9 cellular contexts compared by ENCODE assay signal in the genomic region with DNA sequence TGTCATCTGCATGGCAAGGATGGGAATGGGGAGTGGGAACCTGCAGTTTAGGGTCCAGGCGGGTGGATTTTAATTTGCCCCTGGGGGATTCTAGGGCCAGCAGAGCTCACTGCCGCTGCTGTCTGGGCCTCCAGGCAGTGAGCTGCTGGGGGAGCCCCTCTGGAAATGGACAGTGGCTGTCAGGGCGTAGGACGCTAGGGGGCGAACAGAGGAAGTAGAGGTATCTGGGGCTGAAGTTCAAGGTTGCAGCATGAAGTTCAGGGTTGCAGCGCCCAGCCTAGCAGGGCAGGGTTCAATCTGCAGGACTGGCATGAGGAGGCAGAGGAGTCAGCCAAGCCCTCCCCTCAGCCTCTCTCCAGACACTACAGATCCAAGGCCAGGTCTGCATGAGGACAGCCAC. TPM values are rescaled to one million over a fixed set of nuclear protein-coding genes. Genes with fewer than 3 reads are reported as not detected.
DNase-seq lines count a peak whose midpoint lies in the region; ATAC-seq, FAIRE-seq and TF ChIP-seq lines count a peak whose summit lies in the region.
"Had no signal": no experiment of that assay in that cellular context is flagged by ENCODE, and none has a peak within 500 bp of the region (broad histone marks: within the 10 kb centered on the region; RNA-seq: fewer than 3 reads in every experiment).

No MANE protein-coding gene starts in this region.

- dilution Hi-C loops in IMR-90 (cut with HindIII; ENCODE audit: low sequenced_read_pairs, unreplicated experiment) = no loop called here

- no peak overlapping the region for H2AFZ ChIP-seq in IMR-90 (replicated peaks; ENCODE audit: low read length, poor library complexity)

- no peak overlapping the region for H3K4ac ChIP-seq in IMR-90 (ENCODE audit: low read depth, low read length)

- CTCF ChIA-PET in BJ (lab: Yijun Ruan, JAX) (interaction anchor here (0.6 to 1.3 kb wide), 5 partner anchors 13 to 49 kb away, joined by 3 to 4 read pairs (median 3); no protein-coding TSS in a partner anchor), IMR-90 (lab: Yijun Ruan, JAX) (interaction anchor here (1.4 kb wide), 1 partner anchor 13 kb away, joined by 3 read pairs; no protein-coding TSS in a partner anchor)
- CTCF ChIA-PET in activated CD8-positive, alpha-beta memory T cell treated with anti-CD3 and anti-CD28 coated beads, Interleukin-2, amount 10 ng/mL, durations not matched to agents 7 days and 5 days (lab: Charles Lee) = interaction anchor here (0.7 to 5.9 kb wide), 11 partner anchors 10 to 154 kb away, joined by 3 to 42 read pairs (median 5); no protein-coding TSS in a partner anchor

- no peak overlapping the region for H2BK20ac ChIP-seq in IMR-90 (ENCODE audit: low read depth, low read length)

- H3K9me3 ChIP-seq in IMR-90 (ENCODE audit: control insufficient read depth, insufficient read depth, low read length) (peaks cover 2% of the 10 kb centered on the region), kidney (ENCODE audit: control insufficient read depth in 1 of 2, low read length in 2 of 2) (no peaks in the 10 kb centered on the region)

- DNase-seq in BJ (ENCODE audit: low read depth) (no peak), IMR-90 (no peak), kidney (peak; percentile 49), KG1 (lab: John Stamatoyannopoulos, UW) (no peak), NCI-H1930 (lab: John Stamatoyannopoulos, UW) (no peak), NCI-H2107 (lab: John Stamatoyannopoulos, UW) (no peak)
- peak; percentile 78 for DNase-seq in activated CD8-positive, alpha-beta memory T cell treated with anti-CD3 and anti-CD28 coated beads, Interleukin-2, amount 10 ng/mL, durations not matched to agents 7 days and 5 days

- no peaks in the 10 kb centered on the region for H3K4me1 ChIP-seq in IMR-90 (ENCODE audit: control insufficient read depth, insufficient read depth, low read length)
- no peaks in the 10 kb centered on the region for H3K4me1 ChIP-seq in kidney (ENCODE audit: control insufficient read depth in 1 of 2, insufficient read depth in 1 of 2, low read depth in 1 of 2, low read length in 2 of 2)

- FAIRE-seq in kidney (lab: Jason Lieb, UNC) = no peak
- FAIRE-seq: GM18507 had no signal

- H3K4me2 ChIP-seq in IMR-90 (ENCODE audit: low read depth, low read length) = no peak overlapping the region

- H3K27ac ChIP-seq in IMR-90 (ENCODE audit: insufficient read depth, low read length) (no peak overlapping the region), kidney (ENCODE audit: low read depth in 2 of 2, low read length in 2 of 2) (no peak overlapping the region)

- no peak for TF ChIP-seq RAD21 in IMR-90 (IDR thresholded peaks at IDR 0.05; ENCODE audit: low read length)

- intact Hi-C loops in IMR-90 (cut with micrococcal nuclease) (no loop called here), kidney (cut with DNase I) (no loop called here)

- H3K9ac ChIP-seq in IMR-90 (ENCODE audit: low read depth, low read length) (no peak overlapping the region), kidney (ENCODE audit: low read length in 2 of 2) (no peak overlapping the region)

- no peak overlapping the region for H2AK5ac ChIP-seq in IMR-90 (ENCODE audit: low read depth, low read length)

- no peak overlapping the region for H2AK9ac ChIP-seq in IMR-90 (replicated peaks; ENCODE audit: low read depth, low read length, poor library complexity)

- H3K56ac ChIP-seq in IMR-90 (ENCODE audit: extremely low read depth, insufficient read depth, low read length) = no peak overlapping the region

- no peak overlapping the region for H4K91ac ChIP-seq in IMR-90 (ENCODE audit: insufficient read depth, low read depth, low read length)

- POLR2A ChIA-PET in BJ (lab: Charles Lee) (no interaction called here), IMR-90 (lab: Charles Lee; ENCODE audit: unreplicated experiment) (no interaction called here)

- H3K18ac ChIP-seq in IMR-90 (ENCODE audit: low read depth, low read length) = no peak overlapping the region

- H3K4me3 Mint-ChIP-seq in activated CD8-positive, alpha-beta memory T cell treated with anti-CD3 and anti-CD28 coated beads, Interleukin-2, amount 10 ng/mL, durations not matched to agents 7 days and 5 days = no peak overlapping the region

- H3K9me3 Mint-ChIP-seq in activated CD8-positive, alpha-beta memory T cell treated with anti-CD3 and anti-CD28 coated beads, Interleukin-2, amount 10 ng/mL, durations not matched to agents 7 days and 5 days (ENCODE audit: low read depth) = no peaks in the 10 kb centered on the region

- WGBS in IMR-90 (ENCODE audit: extremely low coverage in 2 of 2, insufficient read length in 1 of 2), 2 experiments = 100% methylated on average over 1 of the region's 6 CpGs; no CpG with 5 or more reads in 1 of the 2 experiments

- H3K4me1 Mint-ChIP-seq in activated CD8-positive, alpha-beta memory T cell treated with anti-CD3 and anti-CD28 coated beads, Interleukin-2, amount 10 ng/mL, durations not matched to agents 7 days and 5 days = peaks cover 40% of the 10 kb centered on the region

- H2BK15ac ChIP-seq in IMR-90 (ENCODE audit: low read depth, low read length) = no peak overlapping the region

- H4K5ac ChIP-seq in IMR-90 (ENCODE audit: low read depth, low read length) = no peak overlapping the region

- peaks cover 15% of the 10 kb centered on the region for H4K20me1 ChIP-seq in IMR-90 (ENCODE audit: insufficient read depth, low read length)

- H3K79me1 ChIP-seq in IMR-90 (ENCODE audit: low read depth in 1 of 2, low read length in 2 of 2) = peaks cover 8 to 42% of the 10 kb centered on the region in 2 experiments

- H2BK120ac ChIP-seq in IMR-90 (ENCODE audit: low read depth, low read length) = no peak overlapping the region

- H3K9me1 ChIP-seq in IMR-90 (ENCODE audit: insufficient read depth, low read length) = peaks cover 18% of the 10 kb centered on the region; the same call in 1 of the 2 replicates

- no peak overlapping the region for H3K23ac ChIP-seq in IMR-90 (ENCODE audit: low read depth, low read length)

- no peak overlapping the region for H3K4me3 ChIP-seq in BJ (ENCODE audit: low read depth, low read length)
- no peak overlapping the region for H3K4me3 ChIP-seq in IMR-90 (ENCODE audit: insufficient read depth, low read depth, low read length)
- H3K4me3 ChIP-seq in kidney (ENCODE audit: low read length in 2 of 2) = no peak overlapping the region

- H3K27me3 Mint-ChIP-seq in activated CD8-positive, alpha-beta memory T cell treated with anti-CD3 and anti-CD28 coated beads, Interleukin-2, amount 10 ng/mL, durations not matched to agents 7 days and 5 days = no peaks in the 10 kb centered on the region

- no peak overlapping the region for H3K14ac ChIP-seq in IMR-90 (replicated peaks; ENCODE audit: low read depth, low read length)

- TF ChIP-seq POLR2A in IMR-90 (IDR thresholded peaks at IDR 0.05; ENCODE audit: low read depth, low read length) = no peak

- no peak overlapping the region for H2BK5ac ChIP-seq in IMR-90 (ENCODE audit: low read depth, low read length, poor library complexity, severe bottlenecking)

- H3K27ac Mint-ChIP-seq in activated CD8-positive, alpha-beta memory T cell treated with anti-CD3 and anti-CD28 coated beads, Interleukin-2, amount 10 ng/mL, durations not matched to agents 7 days and 5 days = no peak overlapping the region

- H3K36me3 ChIP-seq in BJ (ENCODE audit: control insufficient read depth, insufficient read depth, low read length) (no peaks in the 10 kb centered on the region), IMR-90 (ENCODE audit: control insufficient read depth, insufficient read depth, low read length) (no peaks in the 10 kb centered on the region), kidney (ENCODE audit: control insufficient read depth in 1 of 2, insufficient read depth in 2 of 2, low read length in 2 of 2) (no peaks in the 10 kb centered on the region)

- BruUV-seq in IMR-90 (replicated peaks; lab: Mats Ljungman, UMichigan) = no TSS peak

- in situ Hi-C loops in IMR-90 (cut with MboI; ENCODE audit: low sequenced_read_pairs) = no loop called here

- H3K27me3 ChIP-seq in BJ (ENCODE audit: control insufficient read depth, insufficient read depth, low read length) (no peaks in the 10 kb centered on the region), IMR-90 (ENCODE audit: control insufficient read depth, insufficient read depth, low read length) (no peaks in the 10 kb centered on the region)

- TF ChIP-seq CTCF in BJ (IDR thresholded peaks at IDR 0.05; ENCODE audit: insufficient read depth, low read depth, low read length) = peak; percentile 45
- TF ChIP-seq CTCF in IMR-90 (conservative IDR thresholded peaks at IDR 0.05; ENCODE audit: low read depth, low read length) = 0 out of 2 replicates have a peak, but pooled peaks have one; percentile 26
- TF ChIP-seq CTCF in kidney (IDR thresholded peaks at IDR 0.05; ENCODE audit: borderline replicate concordance, extremely low read depth, insufficient read depth) = no peak

- no peak overlapping the region for H4K8ac ChIP-seq in IMR-90 (ENCODE audit: low read depth in 2 of 2, low read length in 2 of 2)

- ATAC-seq in IMR-90 (ENCODE audit: low read depth) (no peak), GM18502 (IDR thresholded peaks at IDR 0.05; ENCODE audit: poor library complexity, unreplicated experiment) (no peak)
- ATAC-seq in activated CD8-positive, alpha-beta memory T cell treated with anti-CD3 and anti-CD28 coated beads, Interleukin-2, amount 10 ng/mL, durations not matched to agents 7 days and 5 days = peak; percentile 72

- H3K36me3 Mint-ChIP-seq in activated CD8-positive, alpha-beta memory T cell treated with anti-CD3 and anti-CD28 coated beads, Interleukin-2, amount 10 ng/mL, durations not matched to agents 7 days and 5 days = no peaks in the 10 kb centered on the region

TF ChIP-seq in IMR-90, 13 proteins besides CTCF, POLR2A, EP300 and RAD21 (continues in another document):
- TF ChIP-seq RCOR1 (IDR thresholded peaks at IDR 0.05; ENCODE audit: insufficient replicate concordance, low read length) (no peak), MXI1 (IDR thresholded peaks at IDR 0.05; ENCODE audit: borderline replicate concordance, low read depth, low read length) (no peak)
- TF ChIP-seq, protein P1, sequence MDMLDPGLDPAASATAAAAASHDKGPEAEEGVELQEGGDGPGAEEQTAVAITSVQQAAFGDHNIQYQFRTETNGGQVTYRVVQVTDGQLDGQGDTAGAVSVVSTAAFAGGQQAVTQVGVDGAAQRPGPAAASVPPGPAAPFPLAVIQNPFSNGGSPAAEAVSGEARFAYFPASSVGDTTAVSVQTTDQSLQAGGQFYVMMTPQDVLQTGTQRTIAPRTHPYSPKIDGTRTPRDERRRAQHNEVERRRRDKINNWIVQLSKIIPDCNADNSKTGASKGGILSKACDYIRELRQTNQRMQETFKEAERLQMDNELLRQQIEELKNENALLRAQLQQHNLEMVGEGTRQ (IDR thresholded peaks at IDR 0.05; ENCODE audit: low read depth, low read length) = no peak

RNA-seq across cellular contexts. Expression of a gene that starts 49.5 kb away (rescaled TPM):
- polyA plus RNA-seq in BJ (2011; rRNA removed) = 8.5 and 15.1 TPM in 2 replicates
- polyA minus RNA-seq in BJ (2011; rRNA and poly(A)+ RNA removed) = 8.3 and 9.4 TPM in 2 replicates
- total RNA-seq in IMR-90 (2012; rRNA removed) = 27.8 and 33.0 TPM in 2 replicates
- 21.7 and 26.5 TPM in 2 replicates for polyA plus RNA-seq in IMR-90 (2012; rRNA removed)
- 14.7 and 25.1 TPM in 2 replicates for polyA plus RNA-seq in IMR-90 (2012; cell fraction: cytosol; rRNA removed)
- polyA plus RNA-seq in IMR-90 (2012; cell fraction: nucleus; rRNA removed; ENCODE audit: low replicate concordance) = 35.8 and 49.9 TPM in 2 replicates
- total RNA-seq in activated CD8-positive, alpha-beta memory T cell treated with anti-CD3 and anti-CD28 coated beads, Interleukin-2, amount 10 ng/mL, durations not matched to agents 7 days and 5 days = 1 to 10 TPM; 2.6 to 7.9 TPM
- 6.1 TPM for total RNA-seq in kidney
- 1.0 TPM for polyA plus RNA-seq in kidney (ENCODE audit: insufficient read depth, low read depth, low replicate concordance)

Comparison
In these comparisons a context has a peak if more than half of its experiments do, and no peak if none do; other contexts are left out.
1. DNase-seq: peak in activated CD8-positive, alpha-beta memory T cell treated with anti-CD3 and anti-CD28 coated beads, Interleukin-2, amount 10 ng/mL, durations not matched to agents 7 days and 5 days (single experiment) and kidney (single experiment); none in BJ (single experiment), IMR-90 (single experiment), KG1 (single experiment), NCI-H1930 (0 of 2) and NCI-H2107 (single experiment).